In genomic region chr3:192515661-192516040, GRCh38 we compare ENCODE assay signal across 14 cellular contexts.
DNase-seq lines count a peak whose midpoint lies in the region; ATAC-seq and TF ChIP-seq lines count a peak whose summit lies in the region.
"Had no signal": no experiment of that assay in that cellular context is flagged by ENCODE, and none has a peak within 500 bp of the region (broad histone marks: within the 10 kb centered on the region; RNA-seq: fewer than 3 reads in every experiment).

No MANE protein-coding gene starts in this region.

- H3K27me3 Mint-ChIP-seq in Calu3 (ENCODE audit: unreplicated experiment) = peaks cover 48% of the 10 kb centered on the region
- H3K27me3 Mint-ChIP-seq in endothelial cell (ENCODE audit: unreplicated experiment) = peaks cover 4% of the 10 kb centered on the region
- H3K27me3 Mint-ChIP-seq in nephron (ENCODE audit: low read depth) = peaks cover 67% of the 10 kb centered on the region

- H3K4me1 Mint-ChIP-seq in Calu3 (ENCODE audit: low read depth, unreplicated experiment) (peaks cover 28% of the 10 kb centered on the region), endothelial cell (ENCODE audit: unreplicated experiment) (peaks cover 16% of the 10 kb centered on the region), nephron (peaks cover 8% of the 10 kb centered on the region)

- no peak for DNase-seq in Calu3
- peak; percentile 20 for DNase-seq in NCI-H2171 (lab: John Stamatoyannopoulos, UW)
- DNase-seq in endothelial cell (ENCODE audit: low spot score) = peak; percentile 3
- DNase-seq in NCI-H226 = no peak
- DNase-seq in substantia nigra (lab: John Stamatoyannopoulos, UW) = no peak
- DNase-seq in 8988T = no peak
- DNase-seq: activated CD8-positive, alpha-beta memory T cell treated with anti-CD3 and anti-CD28 coated beads for 24 hours; BE2C; effector CD4-positive, alpha-beta T cell; hippocampal formation; T-helper 2 cell had no signal

- CTCF ChIA-PET in Calu3 (lab: Charles Lee) = interaction anchor here (0.7 to 1.7 kb wide), 6 partner anchors 8 to 1807 kb away, joined by 3 to 5 read pairs (median 3); no protein-coding TSS in a partner anchor

- no peak for ATAC-seq in esophagus mucosa

- intact Hi-C loops in Calu3 (cut with micrococcal nuclease; ENCODE audit: unreplicated experiment) = no loop called here

- peak overlapping the region; percentile 28 for H3K27ac Mint-ChIP-seq in Calu3 (ENCODE audit: unreplicated experiment)
- no peak overlapping the region for H3K27ac Mint-ChIP-seq in endothelial cell (ENCODE audit: unreplicated experiment)
- H3K27ac Mint-ChIP-seq in nephron = no peak overlapping the region
- H3K27ac Mint-ChIP-seq: activated naive CD8-positive, alpha-beta T cell treated with anti-CD3 and anti-CD28 coated beads for 36 hours had no signal

- H3K9me3 Mint-ChIP-seq in Calu3 (ENCODE audit: low read depth, unreplicated experiment) (no peaks in the 10 kb centered on the region), endothelial cell (ENCODE audit: unreplicated experiment) (no peaks in the 10 kb centered on the region), nephron (no peaks in the 10 kb centered on the region)

- H3K4me3 Mint-ChIP-seq in Calu3 (ENCODE audit: low read depth, unreplicated experiment) (peak overlapping the region; percentile 85), endothelial cell (ENCODE audit: unreplicated experiment) (peak overlapping the region; percentile 88), nephron (peak overlapping the region; percentile 73 to 78 (median 78))
- H3K4me3 Mint-ChIP-seq: activated naive CD8-positive, alpha-beta T cell treated with anti-CD3 and anti-CD28 coated beads for 36 hours had no signal

- peaks cover 20% of the 10 kb centered on the region for H3K36me3 Mint-ChIP-seq in Calu3 (ENCODE audit: insufficient read depth, unreplicated experiment)
- H3K36me3 Mint-ChIP-seq in endothelial cell (ENCODE audit: low read depth, unreplicated experiment) = no peaks in the 10 kb centered on the region
- H3K36me3 Mint-ChIP-seq in nephron (ENCODE audit: low read depth) = no peaks in the 10 kb centered on the region
- H3K36me3 Mint-ChIP-seq: activated naive CD8-positive, alpha-beta T cell treated with anti-CD3 and anti-CD28 coated beads for 36 hours had no signal

- no peak for TF ChIP-seq CTCF in Calu3 (IDR thresholded peaks at IDR 0.05; ENCODE audit: unreplicated experiment)
- no peak for TF ChIP-seq CTCF in endothelial cell (IDR thresholded peaks at IDR 0.05; ENCODE audit: unreplicated experiment)
- TF ChIP-seq CTCF in nephron (IDR thresholded peaks at IDR 0.05; ENCODE audit: unreplicated experiment in 3 of 3) = no peak

- TSS peak; percentile 41 for BruUV-seq in Calu3 (replicated peaks; lab: Mats Ljungman, UMichigan)

- no peak overlapping the region for H3K27ac ChIP-seq in substantia nigra (ENCODE audit: low read depth, low read length, poor library complexity, severe bottlenecking)

Comparison
In these comparisons a context has a peak if more than half of its experiments do, and no peak if none do; other contexts are left out.
1. DNase-seq: peak in NCI-H2171 (single experiment) and endothelial cell (single experiment); none in Calu3 (single experiment), NCI-H226 (single experiment), substantia nigra (0 of 49) and 8988T (single experiment).
2. Peak in every context shown above with its lines, with median percentiles within 50 percentile points of each other: H3K4me3 Mint-ChIP-seq.